10 cellular contexts compared by ENCODE assay signal in genomic region chr13:101474419-101474957, GRCh38. TPM values are rescaled to one million over a fixed set of nuclear protein-coding genes. Genes with fewer than 3 reads are reported as not detected.
A peak's percentile ranks its signal among the peaks of the same experiment; 100 is the strongest.
DNase-seq lines count a peak whose midpoint lies in the region; ATAC-seq and TF ChIP-seq lines count a peak whose summit lies in the region.
"Had no signal": no experiment of that assay in that cellular context is flagged by ENCODE, and none has a peak within 500 bp of the region (broad histone marks: within the 10 kb centered on the region; RNA-seq: fewer than 3 reads in every experiment).

No MANE protein-coding gene starts in this region.

- H3K4me1 Mint-ChIP-seq in type B pancreatic cell (ENCODE audit: unreplicated experiment), result no peaks in the 10 kb centered on the region
- no peaks in the 10 kb centered on the region for H3K4me1 Mint-ChIP-seq in activated CD4-positive, alpha-beta memory T cell treated with anti-CD3 and anti-CD28 coated beads for 36 hours (ENCODE audit: low read depth)
- H3K4me1 Mint-ChIP-seq in activated CD8-positive, alpha-beta T cell treated with anti-CD3 and anti-CD28 coated beads, Interleukin-2, amount 10 ng/mL, durations not matched to agents 7 days and 5 days (ENCODE audit: low read depth), result no peaks in the 10 kb centered on the region
- H3K4me1 Mint-ChIP-seq: activated naive CD4-positive, alpha-beta T cell treated with anti-CD3 and anti-CD28 coated beads, Interleukin-2, amount 50 U/mL, for 24 hours had no signal

- H3K36me3 Mint-ChIP-seq in type B pancreatic cell, result no peaks in the 10 kb centered on the region
- H3K36me3 Mint-ChIP-seq in activated CD4-positive, alpha-beta memory T cell treated with anti-CD3 and anti-CD28 coated beads for 36 hours, result no peaks in the 10 kb centered on the region
- H3K36me3 Mint-ChIP-seq in activated CD8-positive, alpha-beta T cell treated with anti-CD3 and anti-CD28 coated beads, Interleukin-2, amount 10 ng/mL, durations not matched to agents 7 days and 5 days (ENCODE audit: low read depth), result no peaks in the 10 kb centered on the region
- H3K36me3 Mint-ChIP-seq: activated naive CD4-positive, alpha-beta T cell treated with anti-CD3 and anti-CD28 coated beads, Interleukin-2, amount 50 U/mL, for 24 hours had no signal

- POLR2A ChIA-PET in activated CD4-positive, alpha-beta memory T cell treated with anti-CD3 and anti-CD28 coated beads for 36 hours (lab: Charles Lee), result no interaction called here
- POLR2A ChIA-PET in activated CD8-positive, alpha-beta T cell treated with anti-CD3 and anti-CD28 coated beads, Interleukin-2, amount 10 ng/mL, durations not matched to agents 7 days and 5 days (lab: Charles Lee), result no interaction called here

- TF ChIP-seq CTCF in left ventricle myocardium inferior (IDR thresholded peaks at IDR 0.05; ENCODE audit: borderline replicate concordance) (peak; percentile 19), type B pancreatic cell (conservative IDR thresholded peaks at IDR 0.05) (peak; percentile 68)

- H3K9me3 ChIP-seq in adipocyte (ENCODE audit: control insufficient read depth, low read length) (no peaks in the 10 kb centered on the region), left ventricle myocardium inferior (replicated peaks) (no peaks in the 10 kb centered on the region)
- H3K9me3 ChIP-seq: BLaER1 treated with 17β-estradiol and CSF1 and Interleukin-3, amounts not matched to agents 10 nM and 100 nM had no signal

- no peak overlapping the region for H3K9ac ChIP-seq in adipocyte (ENCODE audit: low read length)
- H3K9ac ChIP-seq: BLaER1 treated with 17β-estradiol and CSF1 and Interleukin-3, amounts not matched to agents 10 nM and 100 nM had no signal

- no peak for ATAC-seq in activated CD8-positive, alpha-beta T cell treated with anti-CD3 and anti-CD28 coated beads, Interleukin-2, amount 10 ng/mL, durations not matched to agents 7 days and 5 days

- H3K27me3 Mint-ChIP-seq in type B pancreatic cell, result peaks cover 6% of the 10 kb centered on the region
- H3K27me3 Mint-ChIP-seq in activated CD4-positive, alpha-beta memory T cell treated with anti-CD3 and anti-CD28 coated beads for 36 hours, result peaks cover 13% of the 10 kb centered on the region
- no peaks in the 10 kb centered on the region for H3K27me3 Mint-ChIP-seq in activated CD8-positive, alpha-beta T cell treated with anti-CD3 and anti-CD28 coated beads, Interleukin-2, amount 10 ng/mL, durations not matched to agents 7 days and 5 days (ENCODE audit: low read depth)

- DNase-seq in NCI-H1694 (lab: John Stamatoyannopoulos, UW), result peak; percentile 5
- no peak for DNase-seq in NCI-H1694 treated with DMSO at 0.1 percent for 48 hours (lab: John Stamatoyannopoulos, UW)
- peak; percentile 71 for DNase-seq in adipocyte (ENCODE audit: low read depth)
- no peak for DNase-seq in left ventricle myocardium inferior
- no peak for DNase-seq in type B pancreatic cell (ENCODE audit: extremely low spot score, unreplicated experiment)
- DNase-seq in activated CD4-positive, alpha-beta memory T cell treated with anti-CD3 and anti-CD28 coated beads for 36 hours, result no peak
- no peak for DNase-seq in activated CD8-positive, alpha-beta T cell treated with anti-CD3 and anti-CD28 coated beads, Interleukin-2, amount 10 ng/mL, durations not matched to agents 7 days and 5 days
- no peak for DNase-seq in GF-D8 (lab: John Stamatoyannopoulos, UW)

- intact Hi-C loops in left ventricle myocardium inferior (cut with micrococcal nuclease), result no loop called here
- intact Hi-C loops in activated CD4-positive, alpha-beta memory T cell treated with anti-CD3 and anti-CD28 coated beads for 36 hours (cut with micrococcal nuclease), result no loop called here

- H3K4me3 Mint-ChIP-seq in type B pancreatic cell, result no peak overlapping the region
- H3K4me3 Mint-ChIP-seq in activated CD4-positive, alpha-beta memory T cell treated with anti-CD3 and anti-CD28 coated beads for 36 hours, result no peak overlapping the region
- H3K4me3 Mint-ChIP-seq in activated CD8-positive, alpha-beta T cell treated with anti-CD3 and anti-CD28 coated beads, Interleukin-2, amount 10 ng/mL, durations not matched to agents 7 days and 5 days, result no peak overlapping the region
- H3K4me3 Mint-ChIP-seq: activated naive CD4-positive, alpha-beta T cell treated with anti-CD3 and anti-CD28 coated beads, Interleukin-2, amount 50 U/mL, for 24 hours had no signal

- no peaks in the 10 kb centered on the region for H3K36me3 ChIP-seq in adipocyte (ENCODE audit: control insufficient read depth, insufficient read depth, low read length, severe bottlenecking)
- no peaks in the 10 kb centered on the region for H3K36me3 ChIP-seq in left ventricle myocardium inferior
- H3K36me3 ChIP-seq: BLaER1 treated with 17β-estradiol and CSF1 and Interleukin-3, amounts not matched to agents 10 nM and 100 nM had no signal

- no peak overlapping the region for H3K27ac Mint-ChIP-seq in type B pancreatic cell
- H3K27ac Mint-ChIP-seq in activated CD4-positive, alpha-beta memory T cell treated with anti-CD3 and anti-CD28 coated beads for 36 hours, result no peak overlapping the region
- no peak overlapping the region for H3K27ac Mint-ChIP-seq in activated CD8-positive, alpha-beta T cell treated with anti-CD3 and anti-CD28 coated beads, Interleukin-2, amount 10 ng/mL, durations not matched to agents 7 days and 5 days
- H3K27ac Mint-ChIP-seq: activated naive CD4-positive, alpha-beta T cell treated with anti-CD3 and anti-CD28 coated beads, Interleukin-2, amount 50 U/mL, for 24 hours had no signal

- no peak overlapping the region for H3K27ac ChIP-seq in left ventricle myocardium inferior (replicated peaks)
- H3K27ac ChIP-seq: BLaER1 treated with 17β-estradiol and CSF1 and Interleukin-3, amounts not matched to agents 10 nM and 100 nM had no signal

- no peaks in the 10 kb centered on the region for H3K27me3 ChIP-seq in adipocyte (replicated peaks; ENCODE audit: control insufficient read depth, insufficient read depth, low read length)
- H3K27me3 ChIP-seq in left ventricle myocardium inferior (ENCODE audit: low read depth), result no peaks in the 10 kb centered on the region
- H3K27me3 ChIP-seq: BLaER1 treated with 17β-estradiol and CSF1 and Interleukin-3, amounts not matched to agents 10 nM and 100 nM had no signal

- CTCF ChIA-PET in activated CD4-positive, alpha-beta memory T cell treated with anti-CD3 and anti-CD28 coated beads for 36 hours (lab: Charles Lee), result no interaction called here
- CTCF ChIA-PET in activated CD8-positive, alpha-beta T cell treated with anti-CD3 and anti-CD28 coated beads, Interleukin-2, amount 10 ng/mL, durations not matched to agents 7 days and 5 days (lab: Charles Lee), result no interaction called here

- no peaks in the 10 kb centered on the region for H3K9me3 Mint-ChIP-seq in type B pancreatic cell
- no peaks in the 10 kb centered on the region for H3K9me3 Mint-ChIP-seq in activated CD4-positive, alpha-beta memory T cell treated with anti-CD3 and anti-CD28 coated beads for 36 hours
- H3K9me3 Mint-ChIP-seq in activated CD8-positive, alpha-beta T cell treated with anti-CD3 and anti-CD28 coated beads, Interleukin-2, amount 10 ng/mL, durations not matched to agents 7 days and 5 days (ENCODE audit: insufficient read depth), result no peaks in the 10 kb centered on the region
- H3K9me3 Mint-ChIP-seq: activated naive CD4-positive, alpha-beta T cell treated with anti-CD3 and anti-CD28 coated beads, Interleukin-2, amount 50 U/mL, for 24 hours had no signal

- H3K4me3 ChIP-seq in adipocyte (ENCODE audit: low read length), result peak overlapping the region; percentile 3
- H3K4me3 ChIP-seq in left ventricle myocardium inferior, result no peak overlapping the region
- H3K4me3 ChIP-seq: BLaER1 treated with 17β-estradiol and CSF1 and Interleukin-3, amounts not matched to agents 10 nM and 100 nM had no signal

- H3K4me1 ChIP-seq in adipocyte (ENCODE audit: control insufficient read depth, insufficient read depth, low read length) (peaks cover 19% of the 10 kb centered on the region), left ventricle myocardium inferior (peaks cover 10% of the 10 kb centered on the region)
- H3K4me1 ChIP-seq: BLaER1 treated with 17β-estradiol and CSF1 and Interleukin-3, amounts not matched to agents 10 nM and 100 nM had no signal

RNA-seq across cellular contexts. Expression of gene ITGBL1, which starts 22.0 kb away (rescaled TPM):
- total RNA-seq in left ventricle myocardium inferior, result 2.2 TPM
- 0.14 TPM in 2 replicates for total RNA-seq in type B pancreatic cell (ENCODE audit: low replicate concordance)
- total RNA-seq in activated CD4-positive, alpha-beta memory T cell treated with anti-CD3 and anti-CD28 coated beads for 36 hours, result not detected
- total RNA-seq in activated CD8-positive, alpha-beta T cell treated with anti-CD3 and anti-CD28 coated beads, Interleukin-2, amount 10 ng/mL, durations not matched to agents 7 days and 5 days, result not detected

RNA-seq across cellular contexts. Expression of gene NALCN, which starts 58.2 kb away (rescaled TPM):
- total RNA-seq in left ventricle myocardium inferior (8.3 TPM), type B pancreatic cell (ENCODE audit: low replicate concordance) (0.70 and 1.8 TPM in 2 replicates)
- not detected for total RNA-seq in activated CD4-positive, alpha-beta memory T cell treated with anti-CD3 and anti-CD28 coated beads for 36 hours
- not detected for total RNA-seq in activated CD8-positive, alpha-beta T cell treated with anti-CD3 and anti-CD28 coated beads, Interleukin-2, amount 10 ng/mL, durations not matched to agents 7 days and 5 days

Comparison
In these comparisons a context has a peak if more than half of its experiments do, and no peak if none do; other contexts are left out.
1. DNase-seq: peak in NCI-H1694 (single experiment) and adipocyte (single experiment); none in NCI-H1694 treated with DMSO at 0.1 percent for 48 hours (single experiment), left ventricle myocardium inferior (single experiment), type B pancreatic cell (single experiment), activated CD4-positive, alpha-beta memory T cell treated with anti-CD3 and anti-CD28 coated beads for 36 hours (single experiment), activated CD8-positive, alpha-beta T cell treated with anti-CD3 and anti-CD28 coated beads, Interleukin-2, amount 10 ng/mL, durations not matched to agents 7 days and 5 days (single experiment) and GF-D8 (single experiment).